ENCODE assay signal across 21 cellular contexts in the genomic region with DNA sequence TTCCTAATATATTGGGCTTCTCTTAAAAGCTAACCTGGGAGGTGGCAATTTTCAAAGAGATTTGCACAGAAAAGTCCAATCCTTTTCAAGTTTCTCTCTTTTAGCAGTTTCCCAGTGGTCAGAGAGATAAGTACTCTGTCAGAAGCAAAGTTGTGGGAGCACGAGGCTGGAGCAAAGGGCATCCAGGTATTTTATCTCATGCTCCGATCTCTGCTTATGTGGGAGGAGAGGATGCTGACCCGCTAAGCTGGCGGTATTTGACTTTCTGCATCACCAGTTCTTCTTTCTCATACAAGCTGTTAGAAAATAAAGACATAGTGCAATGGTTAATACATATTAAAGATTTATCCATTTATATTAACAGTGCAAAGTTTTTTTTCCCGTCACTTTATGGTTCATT. TPM values are rescaled to one million over a fixed set of nuclear protein-coding genes. Genes with fewer than 3 reads are reported as not detected.
A peak's percentile ranks its signal among the peaks of the same experiment; 100 is the strongest.
DNase-seq lines count a peak whose midpoint lies in the region.
"Had no signal": no experiment of that assay in that cellular context is flagged by ENCODE, and none has a peak within 500 bp of the region (broad histone marks: within the 10 kb centered on the region; RNA-seq: fewer than 3 reads in every experiment).

No MANE protein-coding gene starts in this region.

- H3K36me3 ChIP-seq in BLaER1 = no peaks in the 10 kb centered on the region
- H3K36me3 ChIP-seq in mesendoderm (ENCODE audit: control insufficient read depth, insufficient read depth, low read length) = no peaks in the 10 kb centered on the region
- no peaks in the 10 kb centered on the region for H3K36me3 ChIP-seq in H7 (replicated peaks; ENCODE audit: control insufficient read depth, insufficient read depth, low read length)
- H3K36me3 ChIP-seq: BLaER1 treated with 17β-estradiol and CSF1 and Interleukin-3, amounts not matched to agents 10 nM and 100 nM had no signal

- no peak overlapping the region for H4K8ac ChIP-seq in mesendoderm (ENCODE audit: low read depth, low read length)

- H3K4me1 ChIP-seq in BLaER1 (peaks cover 30% of the 10 kb centered on the region), mesendoderm (ENCODE audit: control insufficient read depth, low read depth, low read length) (no peaks in the 10 kb centered on the region)
- H3K4me1 ChIP-seq: A549 had no signal

- peak overlapping the region; percentile 36 for H3K4me2 ChIP-seq in BLaER1
- no peak overlapping the region for H3K4me2 ChIP-seq in mesendoderm (ENCODE audit: low read length)
- H3K4me2 ChIP-seq: A549 had no signal

- H2AK5ac ChIP-seq in mesendoderm (ENCODE audit: low read length) = no peak overlapping the region

- H3K79me2 ChIP-seq in mesendoderm (ENCODE audit: control insufficient read depth, insufficient read depth, low read length) = no peaks in the 10 kb centered on the region

- H3K56ac ChIP-seq in mesendoderm (ENCODE audit: low read length) = no peak overlapping the region

- no peaks in the 10 kb centered on the region for H3K27me3 ChIP-seq in BLaER1
- H3K27me3 ChIP-seq in mesendoderm (ENCODE audit: insufficient read depth, low read length, poor library complexity) = no peaks in the 10 kb centered on the region
- no peaks in the 10 kb centered on the region for H3K27me3 ChIP-seq in H7 (ENCODE audit: control insufficient read depth, insufficient read depth, low read length)
- H3K27me3 ChIP-seq: BLaER1 treated with 17β-estradiol and CSF1 and Interleukin-3, amounts not matched to agents 10 nM and 100 nM had no signal

- no peak overlapping the region for H3K9ac ChIP-seq in BLaER1
- H3K9ac ChIP-seq in mesendoderm (ENCODE audit: low read length) = no peak overlapping the region
- H3K9ac ChIP-seq: BLaER1 treated with 17β-estradiol and CSF1 and Interleukin-3, amounts not matched to agents 10 nM and 100 nM; GM23248 had no signal

- H3K18ac ChIP-seq in mesendoderm (ENCODE audit: low read length) = no peak overlapping the region

- H2BK5ac ChIP-seq in mesendoderm (ENCODE audit: low read length) = no peak overlapping the region

- peak; percentile 13 for DNase-seq in amniotic epithelial cell (ENCODE audit: low read depth)
- peak; percentile 29 for DNase-seq in kidney glomerular epithelial cell (lab: John Stamatoyannopoulos, UW)
- DNase-seq in mesendoderm = peak; percentile 62
- DNase-seq in hepatic stellate cell (ENCODE audit: low spot score) = no peak
- no peak for DNase-seq in T-helper 9 cell
- DNase-seq in H7 = no peak
- DNase-seq: Calu3; CD8-positive, alpha-beta T cell; DMS79 treated with DMSO at 0.1 percent for 48 hours; GM23248; HCEC 1CT; KBM-7 had no signal

- H3K27ac ChIP-seq in BLaER1 (no peak overlapping the region), mesendoderm (ENCODE audit: low read depth, low read length) (no peak overlapping the region)
- H3K27ac ChIP-seq: 22Rv1; A549; BLaER1 treated with 17β-estradiol and CSF1 and Interleukin-3, amounts not matched to agents 10 nM and 100 nM; GM23248 had no signal

- no peak overlapping the region for H3K23ac ChIP-seq in mesendoderm (ENCODE audit: low read length)

- H2BK120ac ChIP-seq in mesendoderm (ENCODE audit: low read depth, low read length) = no peak overlapping the region

- H4K20me1 ChIP-seq in BLaER1 = no peaks in the 10 kb centered on the region
- H4K20me1 ChIP-seq: BLaER1 treated with 17β-estradiol and CSF1 and Interleukin-3, amounts not matched to agents 10 nM and 100 nM had no signal

- no peak overlapping the region for H2BK15ac ChIP-seq in mesendoderm (replicated peaks; ENCODE audit: low read depth)

- H4K5ac ChIP-seq in mesendoderm (ENCODE audit: low read length) = no peak overlapping the region

- no CpG with 5 or more reads among the region's 5 CpGs for WGBS in mesendoderm (ENCODE audit: extremely low coverage, insufficient coverage, low lambda C conversion rate)

- H3K4me3 ChIP-seq in BLaER1 (no peak overlapping the region), mesendoderm (ENCODE audit: low read length) (no peak overlapping the region), H7 (ENCODE audit: insufficient read depth, low read depth, low read length) (no peak overlapping the region)
- H3K4me3 ChIP-seq: A549; BLaER1 treated with 17β-estradiol and CSF1 and Interleukin-3, amounts not matched to agents 10 nM and 100 nM; GM12878; GM23248 had no signal

- H3K4ac ChIP-seq in mesendoderm (ENCODE audit: low read depth, low read length) = no peak overlapping the region

- H3K79me1 ChIP-seq in mesendoderm (ENCODE audit: low read length) = no peaks in the 10 kb centered on the region

- no peaks in the 10 kb centered on the region for H3K9me3 ChIP-seq in BLaER1
- H3K9me3 ChIP-seq: A549; BLaER1 treated with 17β-estradiol and CSF1 and Interleukin-3, amounts not matched to agents 10 nM and 100 nM had no signal

RNA-seq across cellular contexts. Expression of a gene that starts 44.5 kb away (rescaled TPM):
- polyA plus RNA-seq in mesendoderm (2013, experiment 1 of 2) = not detected
- polyA plus RNA-seq in mesendoderm (2013, experiment 2 of 2) = not detected
- total RNA-seq in H7 (2014; rRNA removed; shearing (Covaris generic)) = not detected in 2 replicates
- total RNA-seq: Calu3; CD8-positive, alpha-beta T cell; G401; GM12878; GM23248; H4; HepG2 had no signal
- polyA plus RNA-seq: A549, GM12878, GM23248, HepG2, IgD-negative memory B cell had no signal

Comparison
In these comparisons a context has a peak if more than half of its experiments do, and no peak if none do; other contexts are left out.
1. DNase-seq: peak in amniotic epithelial cell (single experiment), kidney glomerular epithelial cell (single experiment) and mesendoderm (single experiment); none in hepatic stellate cell (single experiment), T-helper 9 cell (single experiment) and H7 (single experiment).